8 cellular contexts compared by ENCODE assay signal in genomic region chr6:89081129-89081422, GRCh38. TPM values are rescaled to one million over a fixed set of nuclear protein-coding genes. Genes with fewer than 3 reads are reported as not detected.
DNase-seq lines count a peak whose midpoint lies in the region; ATAC-seq and TF ChIP-seq lines count a peak whose summit lies in the region.

No MANE protein-coding gene starts in this region.

- no peak for DNase-seq in activated CD4-positive, alpha-beta T cell treated with anti-CD3 and anti-CD28 coated beads, Interleukin-2, amount 10 ng/mL, durations not matched to agents 7 days and 5 days
- no peak for DNase-seq in activated CD4-positive, alpha-beta T cell treated with anti-CD3 and anti-CD28 coated beads for 1 hour
- no peak for DNase-seq in left colon
- DNase-seq in tibial nerve (ENCODE audit: low spot score in 2 of 2) = no peak
- no peak for DNase-seq in iPS-NIHi7 (ENCODE audit: extremely low spot score)

- peaks cover 0 to 42% (median 18%) of the 10 kb centered on the region in 4 donors for H3K4me1 ChIP-seq in tibial nerve

- peak overlapping the region; percentile 83 to 100 (median 92) for H3K4me3 ChIP-seq in tibial nerve

- 0% methylated on average over 20 to 25 of the region's 36 CpGs for WGBS in tibial nerve, 2 donors

- intact Hi-C loops in left colon (cut with DNase I, micrococcal nuclease) = no loop called here

- peaks cover 43% of the 10 kb centered on the region for H3K36me3 Mint-ChIP-seq in activated CD4-positive, alpha-beta T cell treated with anti-CD3 and anti-CD28 coated beads, Interleukin-2, amount 10 ng/mL, durations not matched to agents 7 days and 5 days (ENCODE audit: low read depth)

- no peaks in the 10 kb centered on the region for H3K9me3 ChIP-seq in tibial nerve

- no peak for TF ChIP-seq EP300 in tibial nerve (IDR thresholded peaks at IDR 0.05)

- CTCF ChIA-PET in activated CD4-positive, alpha-beta T cell treated with anti-CD3 and anti-CD28 coated beads, Interleukin-2, amount 10 ng/mL, durations not matched to agents 7 days and 5 days (lab: Charles Lee) = interaction anchor here (0.7 to 1.8 kb wide), 3 partner anchors 11 to 69 kb away, joined by 3 to 6 read pairs (median 5); no protein-coding TSS in a partner anchor

- H3K4me1 Mint-ChIP-seq in activated CD4-positive, alpha-beta T cell treated with anti-CD3 and anti-CD28 coated beads, Interleukin-2, amount 10 ng/mL, durations not matched to agents 7 days and 5 days = peaks cover 36% of the 10 kb centered on the region

- H3K4me3 Mint-ChIP-seq in activated CD4-positive, alpha-beta T cell treated with anti-CD3 and anti-CD28 coated beads, Interleukin-2, amount 10 ng/mL, durations not matched to agents 7 days and 5 days = peak overlapping the region; percentile 95

- TF ChIP-seq POLR2A in tibial nerve (IDR thresholded peaks at IDR 0.05) = no peak

- H3K27me3 Mint-ChIP-seq in activated CD4-positive, alpha-beta T cell treated with anti-CD3 and anti-CD28 coated beads, Interleukin-2, amount 10 ng/mL, durations not matched to agents 7 days and 5 days = no peaks in the 10 kb centered on the region

- no peak for TF ChIP-seq CTCF in tibial nerve (IDR thresholded peaks at IDR 0.05)

- ATAC-seq in HG03469 (IDR thresholded peaks at IDR 0.05; ENCODE audit: unreplicated experiment) (peak; percentile 4), left colon (peak; percentile 18), GM18867 (IDR thresholded peaks at IDR 0.05; ENCODE audit: unreplicated experiment) (no peak)

- H3K27ac Mint-ChIP-seq in activated CD4-positive, alpha-beta T cell treated with anti-CD3 and anti-CD28 coated beads, Interleukin-2, amount 10 ng/mL, durations not matched to agents 7 days and 5 days = peak overlapping the region; percentile 100

- H3K27me3 ChIP-seq in tibial nerve = no peaks in the 10 kb centered on the region

- H3K9me3 Mint-ChIP-seq in activated CD4-positive, alpha-beta T cell treated with anti-CD3 and anti-CD28 coated beads, Interleukin-2, amount 10 ng/mL, durations not matched to agents 7 days and 5 days = no peaks in the 10 kb centered on the region

- peaks cover 0 to 28% (median 0%) of the 10 kb centered on the region in 3 donors for H3K36me3 ChIP-seq in tibial nerve

- POLR2A ChIA-PET in activated CD4-positive, alpha-beta T cell treated with anti-CD3 and anti-CD28 coated beads, Interleukin-2, amount 10 ng/mL, durations not matched to agents 7 days and 5 days (lab: Charles Lee) = no interaction called here

- H3K27ac ChIP-seq in angular gyrus (ENCODE audit: low read depth, low read length) = peak overlapping the region; percentile 99
- peak overlapping the region; percentile 100 for H3K27ac ChIP-seq in tibial nerve

RNA-seq across cellular contexts. Expression of gene PNRC1, which starts 0.5 kb away (rescaled TPM):
- total RNA-seq in activated CD4-positive, alpha-beta T cell treated with anti-CD3 and anti-CD28 coated beads, Interleukin-2, amount 10 ng/mL, durations not matched to agents 7 days and 5 days = 100 to 1,000 TPM in 1 of 2 experiments, 10 to 100 TPM in 1; 95.0 to 111 TPM
- total RNA-seq in left colon (100 to 1,000 TPM in 1 of 2 donors, 10 to 100 TPM in 1; 73.1 to 138 TPM), tibial nerve (100 to 1,000 TPM; 220 to 264 (median 247) TPM)

RNA-seq across cellular contexts. Expression of gene SRSF12, which starts 36.8 kb away (rescaled TPM):
- total RNA-seq in activated CD4-positive, alpha-beta T cell treated with anti-CD3 and anti-CD28 coated beads, Interleukin-2, amount 10 ng/mL, durations not matched to agents 7 days and 5 days = not detected
- under 1 TPM in 1 of 2 donors, not detected in 1; 0.53 TPM for total RNA-seq in left colon
- 1 to 10 TPM in 1 of 4 donors, under 1 TPM in 2, not detected in 1; under 0.01 to 1.7 (median 0.60) TPM for total RNA-seq in tibial nerve
